In the genomic region with DNA sequence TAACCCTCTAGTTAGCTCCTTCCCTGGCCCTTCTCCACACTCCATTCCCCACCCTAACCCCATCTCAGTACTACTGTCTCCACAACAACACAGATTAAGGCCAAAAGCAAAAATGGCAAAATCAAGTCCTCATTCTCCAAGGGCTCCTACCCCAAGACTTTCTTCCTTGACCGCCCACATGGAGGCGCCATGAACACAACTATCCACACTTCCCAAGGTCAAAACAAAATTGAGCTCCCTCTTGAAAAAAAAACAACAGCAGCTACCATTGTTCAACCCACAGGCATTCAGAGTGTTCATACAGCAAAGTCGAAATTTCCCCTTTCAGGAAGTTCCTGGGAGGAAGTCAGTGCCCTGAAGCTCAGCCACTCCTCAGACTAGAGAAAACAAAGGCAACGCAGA, we compare ENCODE assay signal across 1 cellular context.
TF ChIP-seq lines count a peak whose summit lies in the region.

No MANE protein-coding gene starts in this region.

TF ChIP-seq in HepG2, 621 proteins besides CTCF, POLR2A, EP300 and RAD21 (continued from another document and continues in another):
- TF ChIP-seq ARID5B (CRISPR knock-in tag; IDR thresholded peaks at IDR 0.05) (peak; percentile 38; the same call in 1 of the 2 replicates), HMGXB4 (CRISPR knock-in tag; IDR thresholded peaks at IDR 0.05; ENCODE audit: borderline replicate concordance in 1 of 2, low read depth in 1 of 2) (peak in 1 of 2 experiments; percentile 48; a peak in 1 of 4 replicates), ELF3 (CRISPR knock-in tag; IDR thresholded peaks at IDR 0.05) (peak; percentile 50; the same call in 1 of the 2 replicates), POGZ (CRISPR knock-in tag; IDR thresholded peaks at IDR 0.05) (peak; percentile 63; the same call in 1 of the 2 replicates), NRL (CRISPR knock-in tag; IDR thresholded peaks at IDR 0.05; ENCODE audit: borderline replicate concordance) (no peak), XRCC5 (optimal IDR thresholded peaks at IDR 0.05; ENCODE audit: low read length) (no peak), GATAD2A (CRISPR knock-in tag; IDR thresholded peaks at IDR 0.05) (0 out of 2 replicates have a peak, but pooled peaks have one; percentile 22), CREBL2 (CRISPR knock-in tag; IDR thresholded peaks at IDR 0.05; ENCODE audit: borderline replicate concordance) (no peak), BORCS8-MEF2B (CRISPR knock-in tag; IDR thresholded peaks at IDR 0.05) (no peak), SALL1 (CRISPR knock-in tag; IDR thresholded peaks at IDR 0.05) (no peak), SNAI1 (CRISPR knock-in tag; IDR thresholded peaks at IDR 0.05; ENCODE audit: borderline replicate concordance) (no peak), SOX13 (IDR thresholded peaks at IDR 0.05) (peak; percentile 29; the same call in 1 of the 2 replicates), SOX13 (CRISPR knock-in tag; conservative IDR thresholded peaks at IDR 0.05 in 1 of 2, IDR thresholded peaks at IDR 0.05 in 1 of 2) (peak in 1 of 2 experiments; percentile 66; a peak in 2 of 4 replicates), POLR2G (IDR thresholded peaks at IDR 0.05; ENCODE audit: low read depth, low read length) (no peak), NFRKB (IDR thresholded peaks at IDR 0.05) (no peak), NR1H2 (CRISPR knock-in tag; IDR thresholded peaks at IDR 0.05; ENCODE audit: borderline replicate concordance, low read depth) (no peak), SOX5 (CRISPR knock-in tag; IDR thresholded peaks at IDR 0.05; ENCODE audit: borderline replicate concordance) (peak; percentile 73; the same call in 1 of the 2 replicates), AHDC1 (CRISPR knock-in tag; IDR thresholded peaks at IDR 0.05; ENCODE audit: borderline replicate concordance) (0 out of 2 replicates have a peak, but pooled peaks have one; percentile 28), ISL2 (CRISPR knock-in tag; IDR thresholded peaks at IDR 0.05) (peak; percentile 35; the same call in 1 of the 2 replicates), MLLT10 (CRISPR knock-in tag; IDR thresholded peaks at IDR 0.05) (no peak), STAG1 (CRISPR knock-in tag; IDR thresholded peaks at IDR 0.05) (peak; percentile 86), SMC3 (IDR thresholded peaks at IDR 0.05; ENCODE audit: low read length) (peak; percentile 93), ZNF770 (CRISPR knock-in tag; IDR thresholded peaks at IDR 0.05) (no peak), ZNF644 (CRISPR knock-in tag; IDR thresholded peaks at IDR 0.05; ENCODE audit: low read depth) (peak; percentile 16; the same call in 1 of the 2 replicates), ZNF350 (CRISPR knock-in tag; IDR thresholded peaks at IDR 0.05; ENCODE audit: borderline replicate concordance, low read depth) (0 out of 2 replicates have a peak, but pooled peaks have one; percentile 34), MIXL1 (CRISPR knock-in tag; IDR thresholded peaks at IDR 0.05) (0 out of 2 replicates have a peak, but pooled peaks have one; percentile 31), ASH2L (IDR thresholded peaks at IDR 0.05; ENCODE audit: insufficient read length, low read depth, low read length) (peak; percentile 27), BCL6 (CRISPR knock-in tag; IDR thresholded peaks at IDR 0.05) (peak; percentile 37; the same call in 1 of the 2 replicates), ZNF547 (CRISPR knock-in tag; IDR thresholded peaks at IDR 0.05) (0 out of 2 replicates have a peak, but pooled peaks have one; percentile 41), TBX3 (IDR thresholded peaks at IDR 0.05; ENCODE audit: borderline replicate concordance) (no peak), RBM22 (optimal IDR thresholded peaks at IDR 0.05; ENCODE audit: low read length) (peak; percentile 37), SIX1 (CRISPR knock-in tag; IDR thresholded peaks at IDR 0.05; ENCODE audit: borderline replicate concordance) (0 out of 2 replicates have a peak, but pooled peaks have one; percentile 19), SMARCE1 (IDR thresholded peaks at IDR 0.05; ENCODE audit: borderline replicate concordance) (no peak), ZNF513 (CRISPR knock-in tag; conservative IDR thresholded peaks at IDR 0.05) (no peak)
- TF ChIP-seq, protein P1, sequence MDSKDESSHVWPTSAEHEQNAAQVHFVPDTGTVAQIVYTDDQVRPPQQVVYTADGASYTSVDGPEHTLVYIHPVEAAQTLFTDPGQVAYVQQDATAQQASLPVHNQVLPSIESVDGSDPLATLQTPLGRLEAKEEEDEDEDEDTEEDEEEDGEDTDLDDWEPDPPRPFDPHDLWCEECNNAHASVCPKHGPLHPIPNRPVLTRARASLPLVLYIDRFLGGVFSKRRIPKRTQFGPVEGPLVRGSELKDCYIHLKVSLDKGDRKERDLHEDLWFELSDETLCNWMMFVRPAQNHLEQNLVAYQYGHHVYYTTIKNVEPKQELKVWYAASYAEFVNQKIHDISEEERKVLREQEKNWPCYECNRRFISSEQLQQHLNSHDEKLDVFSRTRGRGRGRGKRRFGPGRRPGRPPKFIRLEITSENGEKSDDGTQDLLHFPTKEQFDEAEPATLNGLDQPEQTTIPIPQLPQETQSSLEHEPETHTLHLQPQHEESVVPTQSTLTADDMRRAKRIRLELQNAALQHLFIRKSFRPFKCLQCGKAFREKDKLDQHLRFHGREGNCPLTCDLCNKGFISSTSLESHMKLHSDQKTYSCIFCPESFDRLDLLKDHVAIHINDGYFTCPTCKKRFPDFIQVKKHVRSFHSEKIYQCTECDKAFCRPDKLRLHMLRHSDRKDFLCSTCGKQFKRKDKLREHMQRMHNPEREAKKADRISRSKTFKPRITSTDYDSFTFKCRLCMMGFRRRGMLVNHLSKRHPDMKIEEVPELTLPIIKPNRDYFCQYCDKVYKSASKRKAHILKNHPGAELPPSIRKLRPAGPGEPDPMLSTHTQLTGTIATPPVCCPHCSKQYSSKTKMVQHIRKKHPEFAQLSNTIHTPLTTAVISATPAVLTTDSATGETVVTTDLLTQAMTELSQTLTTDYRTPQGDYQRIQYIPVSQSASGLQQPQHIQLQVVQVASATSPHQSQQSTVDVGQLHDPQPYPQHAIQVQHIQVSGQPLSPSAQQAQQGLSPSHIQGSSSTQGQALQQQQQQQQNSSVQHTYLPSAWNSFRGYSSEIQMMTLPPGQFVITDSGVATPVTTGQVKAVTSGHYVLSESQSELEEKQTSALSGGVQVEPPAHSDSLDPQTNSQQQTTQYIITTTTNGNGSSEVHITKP (CRISPR knock-in tag; IDR thresholded peaks at IDR 0.05; ENCODE audit: low read depth), result peak; percentile 71; the same call in 1 of the 2 replicates
- TF ChIP-seq, protein P2, sequence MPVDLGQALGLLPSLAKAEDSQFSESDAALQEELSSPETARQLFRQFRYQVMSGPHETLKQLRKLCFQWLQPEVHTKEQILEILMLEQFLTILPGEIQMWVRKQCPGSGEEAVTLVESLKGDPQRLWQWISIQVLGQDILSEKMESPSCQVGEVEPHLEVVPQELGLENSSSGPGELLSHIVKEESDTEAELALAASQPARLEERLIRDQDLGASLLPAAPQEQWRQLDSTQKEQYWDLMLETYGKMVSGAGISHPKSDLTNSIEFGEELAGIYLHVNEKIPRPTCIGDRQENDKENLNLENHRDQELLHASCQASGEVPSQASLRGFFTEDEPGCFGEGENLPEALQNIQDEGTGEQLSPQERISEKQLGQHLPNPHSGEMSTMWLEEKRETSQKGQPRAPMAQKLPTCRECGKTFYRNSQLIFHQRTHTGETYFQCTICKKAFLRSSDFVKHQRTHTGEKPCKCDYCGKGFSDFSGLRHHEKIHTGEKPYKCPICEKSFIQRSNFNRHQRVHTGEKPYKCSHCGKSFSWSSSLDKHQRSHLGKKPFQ (CRISPR knock-in tag; IDR thresholded peaks at IDR 0.05; ENCODE audit: insufficient replicate concordance), result no peak
